In genomic region chr10:860519-860918, GRCh38 we compare ENCODE assay signal across 27 cellular contexts.
"Had no signal": no experiment of that assay in that cellular context is flagged by ENCODE, and none has a peak within 500 bp of the region (broad histone marks: within the 10 kb centered on the region; RNA-seq: fewer than 3 reads in every experiment).

No MANE protein-coding gene starts in this region.

- H3K4me3 ChIP-seq: pancreas, prostate gland, right lobe of liver, sigmoid colon, stomach, thoracic aorta, thyroid gland, tibial nerve, upper lobe of right lung, uterus had no signal

- H3K9me3 Mint-ChIP-seq: naive thymus-derived CD4-positive, alpha-beta T cell; natural killer cell; stimulated activated effector memory CD8-positive, alpha-beta T cell treated with anti-CD3 and anti-CD28 coated beads, Interleukin-12 subunit alpha, Interleukin-12 subunit beta, amount 100 ng/mL, for 72 hours; stimulated activated naive B cell treated with anti-CD40 and anti-IgM and Interleukin-4, amounts not matched to agents 10 μg/mL and 1 μg/mL and 100 μg/mL, for 72 hours; stimulated activated naive CD8-positive, alpha-beta T cell treated with anti-CD3 and anti-CD28 coated beads, Interleukin-15, Interleukin-2, amounts not matched to agents 100 ng/mL and 50 ng/mL, for 24 hours; type B pancreatic cell had no signal

- H3K27me3 ChIP-seq: neutrophil, pancreas, right lobe of liver, sigmoid colon, stomach, thyroid gland, tibial nerve, upper lobe of right lung, uterus had no signal

- H3K4me1 ChIP-seq: pancreas, prostate gland, right lobe of liver, upper lobe of right lung had no signal

- ATAC-seq: naive thymus-derived CD4-positive, alpha-beta T cell; natural killer cell; pancreas; right cardiac atrium; right lobe of liver; stimulated activated effector memory CD8-positive, alpha-beta T cell treated with anti-CD3 and anti-CD28 coated beads, Interleukin-12 subunit alpha, Interleukin-12 subunit beta, amount 100 ng/mL, for 72 hours; stimulated activated naive B cell treated with anti-CD40 and anti-IgM and Interleukin-4, amounts not matched to agents 10 μg/mL and 1 μg/mL and 100 μg/mL, for 72 hours; upper lobe of right lung had no signal

- H3K27ac ChIP-seq: pancreas, prostate gland, right lobe of liver, sigmoid colon, stomach, thoracic aorta, thyroid gland, tibial nerve, upper lobe of right lung had no signal

- H3K9me3 ChIP-seq: neutrophil, pancreas, prostate gland, right lobe of liver, sigmoid colon, stomach, thoracic aorta, thyroid gland, tibial nerve, upper lobe of right lung, uterus had no signal

- H3K36me3 ChIP-seq: prostate gland, uterus had no signal

- DNase-seq: naive thymus-derived CD4-positive, alpha-beta T cell; natural killer cell; nucleus accumbens; pancreas; right cardiac atrium; right lobe of liver; sigmoid colon; small intestine; stimulated activated CD4-positive, alpha-beta T cell treated with anti-CD3 and anti-CD28 coated beads, Interleukin-15, amount 100 ng/mL, for 24 hours; stimulated activated CD4-positive, alpha-beta T cell treated with anti-CD3 and anti-CD28 coated beads, Interleukin-2, amount 100 ng/mL, for 24 hours; stimulated activated CD4-positive, alpha-beta T cell treated with anti-CD3 and anti-CD28 coated beads, Interleukin-2, amount 100 ng/mL, for 48 hours; stimulated activated CD4-positive, alpha-beta T cell treated with anti-CD3 and anti-CD28 coated beads, Interleukin-4, amount 100 ng/mL, for 24 hours; stimulated activated naive B cell treated with anti-CD40 and anti-IgM and Interleukin-4, amounts not matched to agents 10 μg/mL and 1 μg/mL and 100 μg/mL, for 72 hours; stimulated activated naive CD4-positive, alpha-beta T cell treated with Interleukin-2 at 50 U/mL for 16 hours; stomach; thyroid gland; upper lobe of right lung; uterus had no signal

- H3K27ac Mint-ChIP-seq: nephron; stimulated activated effector memory CD8-positive, alpha-beta T cell treated with anti-CD3 and anti-CD28 coated beads, Interleukin-12 subunit alpha, Interleukin-12 subunit beta, amount 100 ng/mL, for 72 hours; stimulated activated naive CD8-positive, alpha-beta T cell treated with anti-CD3 and anti-CD28 coated beads, Interleukin-15, Interleukin-2, amounts not matched to agents 100 ng/mL and 50 ng/mL, for 24 hours; type B pancreatic cell had no signal

- H3K4me3 Mint-ChIP-seq: natural killer cell; nephron; neural crest cell; stimulated activated effector memory CD8-positive, alpha-beta T cell treated with anti-CD3 and anti-CD28 coated beads, Interleukin-12 subunit alpha, Interleukin-12 subunit beta, amount 100 ng/mL, for 72 hours; stimulated activated naive B cell treated with anti-CD40 and anti-IgM and Interleukin-4, amounts not matched to agents 10 μg/mL and 1 μg/mL and 100 μg/mL, for 72 hours; stimulated activated naive CD8-positive, alpha-beta T cell treated with anti-CD3 and anti-CD28 coated beads, Interleukin-15, Interleukin-2, amounts not matched to agents 100 ng/mL and 50 ng/mL, for 24 hours; type B pancreatic cell had no signal

- H3K27me3 Mint-ChIP-seq: naive thymus-derived CD4-positive, alpha-beta T cell; stimulated activated naive B cell treated with anti-CD40 and anti-IgM and Interleukin-4, amounts not matched to agents 10 μg/mL and 1 μg/mL and 100 μg/mL, for 72 hours; stimulated activated naive CD8-positive, alpha-beta T cell treated with anti-CD3 and anti-CD28 coated beads, Interleukin-15, Interleukin-2, amounts not matched to agents 100 ng/mL and 50 ng/mL, for 24 hours; type B pancreatic cell had no signal
